In the genomic region with DNA sequence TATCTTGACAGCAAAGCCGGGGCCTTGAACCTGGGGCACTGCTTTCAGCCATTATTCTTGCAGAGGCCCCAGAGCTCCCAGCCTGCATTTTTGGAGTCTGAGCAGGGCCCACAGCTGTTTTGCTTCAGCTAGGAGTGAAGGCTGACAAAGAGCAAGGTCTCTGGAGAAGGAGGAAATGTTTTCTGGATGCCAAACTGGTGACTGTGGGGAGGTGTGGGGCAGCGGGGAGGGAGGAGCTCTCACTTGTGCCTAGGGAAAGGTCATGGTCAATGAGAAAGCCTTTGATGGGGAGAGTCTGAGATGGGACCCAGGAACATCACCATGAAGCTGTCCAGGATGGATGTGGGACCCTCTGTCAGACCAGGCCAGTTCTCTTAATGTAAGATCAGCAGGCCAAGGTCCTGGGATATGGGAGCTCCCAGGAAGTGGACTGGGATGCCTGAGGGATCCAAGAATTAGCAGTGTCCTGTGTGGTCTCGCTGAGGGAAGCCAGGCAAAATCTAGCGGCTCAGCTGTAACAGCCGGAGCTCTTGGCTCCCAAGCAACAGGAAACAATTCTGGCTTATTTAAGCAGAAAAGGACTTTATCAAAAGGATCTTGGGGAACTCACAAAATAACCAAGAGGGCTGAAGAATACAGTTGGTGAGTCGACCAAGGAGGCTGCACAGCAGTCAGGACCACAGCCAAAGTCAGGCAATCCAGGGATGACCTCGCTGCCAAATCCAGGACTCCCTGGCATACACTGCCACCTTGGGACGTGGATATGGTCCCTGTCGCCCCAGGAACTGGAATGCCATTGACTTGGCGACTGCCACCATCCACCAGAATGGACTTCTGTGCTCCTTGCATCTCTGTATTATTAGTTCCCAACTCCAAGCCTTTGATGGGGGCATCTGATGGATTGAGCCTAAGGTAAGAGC, we compare ENCODE assay signal across 1 cellular context.
TF ChIP-seq lines count a peak whose summit lies in the region.

No MANE protein-coding gene starts in this region.

TF ChIP-seq in A549, 52 proteins besides CTCF, POLR2A, EP300 and RAD21 (continued from another document):
- no peak for TF ChIP-seq NR3C1 (IDR thresholded peaks at IDR 0.05)
- TF ChIP-seq CBX2 (IDR thresholded peaks at IDR 0.05; ENCODE audit: borderline replicate concordance, low read depth) = no peak
- TF ChIP-seq SREBF2 (IDR thresholded peaks at IDR 0.05) = no peak
- TF ChIP-seq, protein P1, sequence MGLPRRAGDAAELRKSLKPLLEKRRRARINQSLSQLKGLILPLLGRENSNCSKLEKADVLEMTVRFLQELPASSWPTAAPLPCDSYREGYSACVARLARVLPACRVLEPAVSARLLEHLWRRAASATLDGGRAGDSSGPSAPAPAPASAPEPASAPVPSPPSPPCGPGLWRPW (IDR thresholded peaks at IDR 0.05) = no peak
- TF ChIP-seq, protein P2, sequence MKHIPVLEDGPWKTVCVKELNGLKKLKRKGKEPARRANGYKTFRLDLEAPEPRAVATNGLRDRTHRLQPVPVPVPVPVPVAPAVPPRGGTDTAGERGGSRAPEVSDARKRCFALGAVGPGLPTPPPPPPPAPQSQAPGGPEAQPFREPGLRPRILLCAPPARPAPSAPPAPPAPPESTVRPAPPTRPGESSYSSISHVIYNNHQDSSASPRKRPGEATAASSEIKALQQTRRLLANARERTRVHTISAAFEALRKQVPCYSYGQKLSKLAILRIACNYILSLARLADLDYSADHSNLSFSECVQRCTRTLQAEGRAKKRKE (CRISPR knock-in tag; IDR thresholded peaks at IDR 0.05; ENCODE audit: low read depth) = no peak
